Comparison of ENCODE assay signal across 25 cellular contexts in genomic region chr7:96189129-96189815, GRCh38.
DNase-seq lines count a peak whose midpoint lies in the region; ATAC-seq and TF ChIP-seq lines count a peak whose summit lies in the region.
"Had no signal": no experiment of that assay in that cellular context is flagged by ENCODE, and none has a peak within 500 bp of the region (broad histone marks: within the 10 kb centered on the region; RNA-seq: fewer than 3 reads in every experiment).

No MANE protein-coding gene starts in this region.

- CTCF ChIA-PET in Panc1 (lab: Charles Lee) = no interaction called here

- H3K36me3 ChIP-seq in Panc1 (ENCODE audit: control insufficient read depth, insufficient read depth, low read length) (peaks cover 5% of the 10 kb centered on the region), thoracic aorta (peaks cover 9% of the 10 kb centered on the region)

- in situ Hi-C loops in Panc1 (cut with HindIII; ENCODE audit: low pct_unique_long_range_greater_than_20kb, low sequenced_read_pairs) = no loop called here

- TF ChIP-seq CTCF in Panc1 (IDR thresholded peaks at IDR 0.05) (no peak), dorsolateral prefrontal cortex (IDR thresholded peaks at IDR 0.05 in 54 of 56, conservative IDR thresholded peaks at IDR 0.05 in 2 of 56; ENCODE audit: low read depth in 1 of 56, partially characterized antibody in 56 of 56) (no peak), mesothelial cell of epicardium (IDR thresholded peaks at IDR 0.05; ENCODE audit: unreplicated experiment) (no peak), thoracic aorta (IDR thresholded peaks at IDR 0.05) (no peak)

- H3K4me1 Mint-ChIP-seq in mesothelial cell of epicardium = peaks cover 34% of the 10 kb centered on the region
- H3K4me1 Mint-ChIP-seq: neural progenitor cell; stimulated activated memory B cell treated with anti-CD40 and anti-IgM and Interleukin-4, amounts not matched to agents 10 μg/mL and 1 μg/mL and 100 μg/mL, for 72 hours; WTC11 had no signal

- no peak for DNase-seq in Panc1 (ENCODE audit: low read depth, low spot score)
- DNase-seq in dorsolateral prefrontal cortex = no peak
- DNase-seq in mesothelial cell of epicardium (ENCODE audit: low spot score in 2 of 2, unreplicated experiment in 2 of 2) = no peak
- no peak for DNase-seq in thoracic aorta (ENCODE audit: low spot score)
- DNase-seq in NCI-H1092 treated with DMSO at 0.1 percent for 48 hours (lab: John Stamatoyannopoulos, UW) = no peak
- DNase-seq in cerebellum (ENCODE audit: low spot score) = no peak
- no peak for DNase-seq in OCI-M2 (lab: John Stamatoyannopoulos, UW; ENCODE audit: unreplicated experiment)
- DNase-seq in NCI-H526 treated with DMSO at 0.1 percent for 48 hours (lab: John Stamatoyannopoulos, UW) = no peak
- DNase-seq: activated CD4-positive, alpha-beta memory T cell treated with anti-CD3 and anti-CD28 coated beads for 36 hours; activated effector memory CD4-positive, alpha-beta T cell treated with anti-CD3 and anti-CD28 coated beads, Interleukin-2, amount 50 U/mL, for 16 hours; CD4-positive, alpha-beta T cell; cortex of kidney; DMS153; heart right ventricle; Karpas-422; left lung; NCI-H2029 treated with DMSO at 0.1 percent for 48 hours; NCI-H345; T-helper 9 cell; testis had no signal

- intact Hi-C loops in Panc1 (cut with micrococcal nuclease; ENCODE audit: unreplicated experiment) = no loop called here
- intact Hi-C loops in dorsolateral prefrontal cortex (cut with DNase I) = loop anchor here (10.0 kb wide), 2 partner anchors 136 to 226 kb away; partner anchors contain the start of gene SLC25A13 (in 1 of the 2)

- peak overlapping the region; percentile 89 for H3K27ac Mint-ChIP-seq in mesothelial cell of epicardium
- H3K27ac Mint-ChIP-seq: activated CD4-positive, alpha-beta memory T cell treated with anti-CD3 and anti-CD28 coated beads for 36 hours; CD4-positive, alpha-beta T cell; neural progenitor cell; progenitor cell of endocrine pancreas; stimulated activated memory B cell treated with anti-CD40 and anti-IgM and Interleukin-4, amounts not matched to agents 10 μg/mL and 1 μg/mL and 100 μg/mL, for 72 hours; WTC11 had no signal

- H3K4me3 Mint-ChIP-seq in mesothelial cell of epicardium = no peak overlapping the region
- H3K4me3 Mint-ChIP-seq: activated CD4-positive, alpha-beta memory T cell treated with anti-CD3 and anti-CD28 coated beads for 36 hours; CD4-positive, alpha-beta T cell; neural progenitor cell; stimulated activated memory B cell treated with anti-CD40 and anti-IgM and Interleukin-4, amounts not matched to agents 10 μg/mL and 1 μg/mL and 100 μg/mL, for 72 hours; WTC11 had no signal

- no peaks in the 10 kb centered on the region for H3K27me3 Mint-ChIP-seq in mesothelial cell of epicardium (ENCODE audit: low read depth)
- H3K27me3 Mint-ChIP-seq: activated CD4-positive, alpha-beta memory T cell treated with anti-CD3 and anti-CD28 coated beads for 36 hours; CD4-positive, alpha-beta T cell; progenitor cell of endocrine pancreas; stimulated activated memory B cell treated with anti-CD40 and anti-IgM and Interleukin-4, amounts not matched to agents 10 μg/mL and 1 μg/mL and 100 μg/mL, for 72 hours had no signal

- H3K27me3 ChIP-seq in Panc1 (ENCODE audit: control insufficient read depth, insufficient read depth, low read length) (no peaks in the 10 kb centered on the region), dorsolateral prefrontal cortex (no peaks in the 10 kb centered on the region), thoracic aorta (replicated peaks; ENCODE audit: insufficient read depth) (no peaks in the 10 kb centered on the region)
- H3K27me3 ChIP-seq: heart right ventricle, left lung, neural progenitor cell, testis had no signal

- no peaks in the 10 kb centered on the region for H3K9me3 Mint-ChIP-seq in mesothelial cell of epicardium
- H3K9me3 Mint-ChIP-seq: activated CD4-positive, alpha-beta memory T cell treated with anti-CD3 and anti-CD28 coated beads for 36 hours; CD4-positive, alpha-beta T cell; neural progenitor cell; stimulated activated memory B cell treated with anti-CD40 and anti-IgM and Interleukin-4, amounts not matched to agents 10 μg/mL and 1 μg/mL and 100 μg/mL, for 72 hours; WTC11 had no signal

- H3K36me3 Mint-ChIP-seq in mesothelial cell of epicardium = peaks cover 30% of the 10 kb centered on the region

- H3K4me1 ChIP-seq in Panc1 (ENCODE audit: control insufficient read depth, insufficient read depth, low read length) (no peaks in the 10 kb centered on the region), thoracic aorta (ENCODE audit: control insufficient read depth in 1 of 2, low read depth in 2 of 2) (peaks cover 8 to 19% of the 10 kb centered on the region in 2 donors)
- H3K4me1 ChIP-seq: left lung, neural progenitor cell, testis had no signal

- H3K27ac ChIP-seq in Panc1 (ENCODE audit: low read length) (no peak overlapping the region), dorsolateral prefrontal cortex (peak overlapping the region in 29 of 59 donors; percentile 0 to 72 (median 50)), thoracic aorta (no peak overlapping the region)
- H3K27ac ChIP-seq: neural progenitor cell had no signal

- TSS peak; percentile 23 for BruUV-seq in Panc1 (replicated peaks; lab: Mats Ljungman, UMichigan)

- no peaks in the 10 kb centered on the region for H3K9me3 ChIP-seq in Panc1 (ENCODE audit: control insufficient read depth, insufficient read depth, low read depth, low read length)
- H3K9me3 ChIP-seq in thoracic aorta = no peaks in the 10 kb centered on the region
- H3K9me3 ChIP-seq: heart right ventricle, left lung, testis had no signal

- ATAC-seq in Panc1 (no peak), thoracic aorta (ENCODE audit: insufficient number of reproducible peaks, low FRiP score, low read depth) (no peak)
- ATAC-seq: stimulated activated memory B cell treated with anti-CD40 and anti-IgM and Interleukin-4, amounts not matched to agents 10 μg/mL and 1 μg/mL and 100 μg/mL, for 72 hours; WTC11 had no signal

- POLR2A ChIA-PET in Panc1 (lab: Charles Lee) = interaction anchor here (0.7 kb wide), 2 partner anchors 8 to 1139 kb away, joined by 3 to 8 read pairs; no protein-coding TSS in a partner anchor

- H3K4me3 ChIP-seq in Panc1 (ENCODE audit: low read depth in 2 of 2, low read length in 2 of 2) = no peak overlapping the region
- peak overlapping the region in 43 of 59 donors; percentile 1 to 57 (median 28) for H3K4me3 ChIP-seq in dorsolateral prefrontal cortex
- peak overlapping the region; percentile 53 for H3K4me3 ChIP-seq in thoracic aorta
- H3K4me3 ChIP-seq: left lung, neural progenitor cell, skin epidermis, testis had no signal

Comparison
In these comparisons a context has a peak if more than half of its experiments do, and no peak if none do; other contexts are left out.
1. H3K4me3 ChIP-seq: peak in dorsolateral prefrontal cortex (43 of 59) and thoracic aorta (single experiment); none in Panc1 (0 of 2).